In the genomic region with DNA sequence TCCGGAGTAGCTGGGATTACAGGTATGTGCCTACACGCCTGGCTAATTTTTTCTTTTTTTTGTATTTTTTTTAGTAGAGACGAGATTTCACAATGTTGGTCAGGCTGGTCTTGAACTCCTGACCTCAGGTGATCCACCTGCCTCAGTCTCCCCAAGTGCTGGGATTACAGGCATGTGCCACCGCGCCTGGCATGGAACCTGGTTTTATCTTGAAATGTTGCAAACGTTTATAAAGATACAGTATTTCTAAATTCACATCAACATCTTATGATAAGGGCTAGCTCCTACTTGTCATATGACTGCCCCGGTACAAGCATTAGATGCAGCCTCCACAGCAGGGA, we compare ENCODE assay signal across 8 cellular contexts. TPM values are rescaled to one million over a fixed set of nuclear protein-coding genes. Genes with fewer than 3 reads are reported as not detected.
DNase-seq lines count a peak whose midpoint lies in the region; ATAC-seq and TF ChIP-seq lines count a peak whose summit lies in the region.

No MANE protein-coding gene starts in this region.

- DNase-seq in stimulated activated naive CD8-positive, alpha-beta T cell treated with anti-CD3 and anti-CD28 coated beads, Interleukin-15, Interleukin-2, amounts not matched to agents 100 U/mL and 50 U/mL, for 24 hours = no peak
- DNase-seq in MCF 10A (ENCODE audit: unreplicated experiment) (no peak), NK-92 (lab: John Stamatoyannopoulos, UW; ENCODE audit: unreplicated experiment) (no peak), H4 (ENCODE audit: low spot score) (no peak), mucosa of descending colon (no peak)
- no peak for DNase-seq in effector CD4-positive, alpha-beta T cell

- H3K36me3 ChIP-seq in mucosa of rectum (ENCODE audit: control insufficient read depth in 2 of 2, insufficient read depth in 2 of 2, low read length in 2 of 2) (no peaks in the 10 kb centered on the region), mucosa of descending colon (ENCODE audit: low read depth) (no peaks in the 10 kb centered on the region)

- POLR2A ChIA-PET in MCF 10A (lab: Yijun Ruan, JAX) = interaction anchor here (0.5 to 7.8 kb wide), 9 partner anchors 9 to 1116 kb away, joined by 3 to 141 read pairs (median 5); a partner anchor contains a TSS

- no peak for TF ChIP-seq CTCF in MCF 10A (IDR thresholded peaks at IDR 0.05; ENCODE audit: unreplicated experiment)
- TF ChIP-seq CTCF in mucosa of descending colon (IDR thresholded peaks at IDR 0.05) = no peak

- H3K27me3 ChIP-seq in mucosa of rectum (ENCODE audit: control insufficient read depth in 2 of 2, insufficient read depth in 2 of 2, low read length in 2 of 2) = no peaks in the 10 kb centered on the region

- no peak for ATAC-seq in stimulated activated naive CD8-positive, alpha-beta T cell treated with anti-CD3 and anti-CD28 coated beads, Interleukin-15, Interleukin-2, amounts not matched to agents 100 U/mL and 50 U/mL, for 24 hours
- no peak for ATAC-seq in mucosa of descending colon

- intact Hi-C loops in MCF 10A (cut with micrococcal nuclease) (loop anchor here (2.0 to 10.0 kb wide), 2 partner anchors 85 to 201 kb away; a partner anchor contains a TSS), mucosa of descending colon (cut with DNase I, micrococcal nuclease) (no loop called here)

- peak overlapping the region; percentile 78 to 100 for H3K9ac ChIP-seq in mucosa of rectum (ENCODE audit: low read depth in 1 of 2, low read length in 2 of 2)

- peaks cover 9 to 15% of the 10 kb centered on the region in 2 donors for H3K4me1 ChIP-seq in mucosa of rectum (ENCODE audit: control insufficient read depth in 2 of 2, insufficient read depth in 2 of 2, low read length in 2 of 2)
- peaks cover 25% of the 10 kb centered on the region for H3K4me1 ChIP-seq in mucosa of descending colon (ENCODE audit: low read depth)

- H3K9me3 Mint-ChIP-seq in stimulated activated naive CD8-positive, alpha-beta T cell treated with anti-CD3 and anti-CD28 coated beads, Interleukin-15, Interleukin-2, amounts not matched to agents 100 ng/mL and 50 ng/mL, for 24 hours = no peaks in the 10 kb centered on the region
- H3K9me3 Mint-ChIP-seq in MCF 10A (ENCODE audit: unreplicated experiment) = no peaks in the 10 kb centered on the region

- H3K9me3 ChIP-seq in mucosa of rectum (ENCODE audit: control insufficient read depth in 2 of 2, low read length in 2 of 2) (no peaks in the 10 kb centered on the region), mucosa of descending colon (no peaks in the 10 kb centered on the region)

- H3K27me3 Mint-ChIP-seq in stimulated activated naive CD8-positive, alpha-beta T cell treated with anti-CD3 and anti-CD28 coated beads, Interleukin-15, Interleukin-2, amounts not matched to agents 100 ng/mL and 50 ng/mL, for 24 hours = no peaks in the 10 kb centered on the region
- H3K27me3 Mint-ChIP-seq in MCF 10A (ENCODE audit: insufficient read depth, unreplicated experiment) = no peaks in the 10 kb centered on the region

- H3K27ac ChIP-seq in mucosa of rectum (ENCODE audit: low read depth in 2 of 2, low read length in 2 of 2) = peak overlapping the region; percentile 99 to 100

- H3K4me3 ChIP-seq in mucosa of rectum (ENCODE audit: low read length in 2 of 2) (peak overlapping the region; percentile 89 to 99), mucosa of descending colon (no peak overlapping the region)

- H3K27ac Mint-ChIP-seq in stimulated activated naive CD8-positive, alpha-beta T cell treated with anti-CD3 and anti-CD28 coated beads, Interleukin-15, Interleukin-2, amounts not matched to agents 100 ng/mL and 50 ng/mL, for 24 hours = peak overlapping the region; percentile 98
- peak overlapping the region; percentile 96 for H3K27ac Mint-ChIP-seq in MCF 10A (ENCODE audit: low read depth, unreplicated experiment)

- no TSS peak for BruUV-seq in MCF 10A (replicated peaks; lab: Mats Ljungman, UMichigan)

- H3K36me3 Mint-ChIP-seq in stimulated activated naive CD8-positive, alpha-beta T cell treated with anti-CD3 and anti-CD28 coated beads, Interleukin-15, Interleukin-2, amounts not matched to agents 100 ng/mL and 50 ng/mL, for 24 hours (ENCODE audit: low read depth) = peaks cover 8% of the 10 kb centered on the region
- H3K36me3 Mint-ChIP-seq in MCF 10A (ENCODE audit: insufficient read depth, unreplicated experiment) = peaks cover 10% of the 10 kb centered on the region

- H3K4me3 Mint-ChIP-seq in stimulated activated naive CD8-positive, alpha-beta T cell treated with anti-CD3 and anti-CD28 coated beads, Interleukin-15, Interleukin-2, amounts not matched to agents 100 ng/mL and 50 ng/mL, for 24 hours = peak overlapping the region; percentile 99
- H3K4me3 Mint-ChIP-seq in MCF 10A (ENCODE audit: unreplicated experiment) = peak overlapping the region; percentile 87

- H3K4me1 Mint-ChIP-seq in stimulated activated naive CD8-positive, alpha-beta T cell treated with anti-CD3 and anti-CD28 coated beads, Interleukin-15, Interleukin-2, amounts not matched to agents 100 ng/mL and 50 ng/mL, for 24 hours (ENCODE audit: low read depth) = peaks cover 28% of the 10 kb centered on the region
- H3K4me1 Mint-ChIP-seq in MCF 10A (ENCODE audit: insufficient read depth, unreplicated experiment) = peaks cover 5% of the 10 kb centered on the region

- CTCF ChIA-PET in MCF 10A (lab: Yijun Ruan, JAX) = interaction anchor here (0.6 to 1.6 kb wide), 6 partner anchors 8 to 1336 kb away, joined by 3 to 8 read pairs (median 4); no protein-coding TSS in a partner anchor

RNA-seq across cellular contexts. Expression of a gene that starts 1.5 kb away (rescaled TPM):
- total RNA-seq in MCF 10A (2022) (127 TPM in 2 replicates), mucosa of descending colon (100 to 1,000 TPM; 223 to 278 (median 228) TPM)
- 220 and 229 TPM in 2 replicates for total RNA-seq in H4 (2014; rRNA removed; shearing (Covaris generic))

RNA-seq across cellular contexts. Expression of a gene that starts 9.9 kb away (rescaled TPM):
- 3.4 and 4.4 TPM in 2 replicates for total RNA-seq in MCF 10A (2022)
- total RNA-seq in H4 (2014; rRNA removed; shearing (Covaris generic)) = 5.5 and 7.0 TPM in 2 replicates
- total RNA-seq in mucosa of descending colon = 10 to 100 TPM; 10.2 to 13.7 (median 12.7) TPM

RNA-seq across cellular contexts. Expression of a gene that starts 48.1 kb away (rescaled TPM):
- total RNA-seq in MCF 10A (2022) = 18.2 and 20.4 TPM in 2 replicates
- 8.0 and 12.6 TPM in 2 replicates for total RNA-seq in H4 (2014; rRNA removed; shearing (Covaris generic))
- total RNA-seq in mucosa of descending colon = 10 to 100 TPM; 21.6 to 38.7 (median 24.0) TPM
